ENCODE assay signal across 8 cellular contexts in the genomic region with DNA sequence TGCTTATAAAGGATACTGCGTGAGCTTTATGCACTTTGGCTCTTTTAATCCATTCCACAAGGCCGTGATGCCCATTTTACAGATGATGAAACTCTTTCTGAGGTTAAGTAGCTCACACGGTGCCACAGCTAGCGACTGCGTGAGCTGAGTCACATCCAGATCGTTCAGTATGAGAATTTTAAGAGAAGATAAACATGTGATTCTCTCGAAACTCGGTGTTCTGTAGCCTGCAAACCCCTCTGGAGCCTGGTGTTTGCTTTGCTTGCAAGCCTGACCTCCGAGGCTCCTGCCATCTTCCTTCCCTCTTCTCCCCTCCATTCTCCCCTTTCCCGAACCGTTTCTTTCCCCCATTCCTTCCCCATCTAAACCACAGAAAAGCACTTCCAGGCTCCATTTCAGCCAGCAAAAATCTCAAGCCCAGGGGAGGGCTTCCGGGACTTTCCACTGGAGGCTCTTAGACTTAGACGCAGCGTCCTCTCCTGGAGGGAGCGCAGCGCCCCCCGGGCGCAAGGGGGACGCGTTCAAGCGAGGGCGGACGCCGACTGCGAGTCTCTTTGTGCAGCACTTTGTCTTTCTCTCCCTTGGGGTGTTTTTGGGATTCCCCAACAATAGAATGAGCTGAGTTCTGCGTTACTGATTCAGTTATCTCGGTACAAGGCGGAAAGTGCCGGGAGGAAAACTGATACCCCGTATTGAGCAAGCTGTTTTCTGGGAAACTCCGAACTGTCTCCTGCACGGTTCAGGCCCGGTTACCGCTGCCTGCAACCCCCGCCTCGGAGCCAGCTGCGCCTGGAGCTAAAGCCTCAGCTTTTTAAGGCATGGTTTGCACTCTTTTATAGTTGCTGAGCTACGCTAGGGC. TPM values are rescaled to one million over a fixed set of nuclear protein-coding genes. Genes with fewer than 3 reads are reported as not detected.
DNase-seq lines count a peak whose midpoint lies in the region; ATAC-seq lines count a peak whose summit lies in the region.

No MANE protein-coding gene starts in this region.

- ATAC-seq in GM19372 (IDR thresholded peaks at IDR 0.05; ENCODE audit: low read depth, unreplicated experiment) (peak; percentile 70), HG03432 (IDR thresholded peaks at IDR 0.05; ENCODE audit: unreplicated experiment) (peak; percentile 83), esophagus mucosa (no peak), GM21515 (IDR thresholded peaks at IDR 0.05; ENCODE audit: unreplicated experiment) (no peak)

- peak; percentile 62 for DNase-seq in EL
- peak; percentile 63 for DNase-seq in islet precursor cell
- peak; percentile 42 for DNase-seq in stimulated activated CD8-positive, alpha-beta memory T cell treated with anti-CD3 and anti-CD28 coated beads, Interleukin-4, amount 100 ng/mL, for 48 hours

- H3K27ac ChIP-seq in angular gyrus (ENCODE audit: low read depth, low read length), result peak overlapping the region; percentile 43

RNA-seq across cellular contexts. Expression of a gene that starts 38.0 kb away (rescaled TPM):
- 2.0 TPM for total RNA-seq in esophagus mucosa

Comparison
In these comparisons a context has a peak if more than half of its experiments do, and no peak if none do; other contexts are left out.
1. ATAC-seq: peak in GM19372 (single experiment) and HG03432 (single experiment); none in esophagus mucosa (single experiment) and GM21515 (single experiment).
2. Peak in every context shown above with its lines, with median percentiles within 50 percentile points of each other: DNase-seq.